8 cellular contexts compared by ENCODE assay signal in the genomic region with DNA sequence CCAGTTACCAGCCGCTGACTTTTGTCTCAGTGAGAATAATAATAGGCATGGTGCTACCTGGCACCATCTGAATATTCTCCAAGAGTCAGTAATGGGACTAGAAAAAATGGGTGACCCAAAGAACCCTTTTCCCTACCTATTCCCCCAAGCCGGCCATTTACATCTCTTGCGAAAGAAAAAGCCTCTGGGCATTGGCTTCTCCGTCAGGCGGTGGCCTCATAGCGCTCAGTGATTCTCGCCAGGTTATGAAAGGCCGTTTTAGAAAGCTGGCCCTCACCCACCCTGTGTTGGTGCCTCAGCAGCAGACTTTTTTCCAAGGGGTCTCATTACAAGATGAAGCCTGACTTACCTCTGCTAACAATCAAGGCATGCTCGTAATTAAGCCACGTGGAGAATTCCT. TPM values are rescaled to one million over a fixed set of nuclear protein-coding genes. Genes with fewer than 3 reads are reported as not detected.
DNase-seq lines count a peak whose midpoint lies in the region; ATAC-seq and TF ChIP-seq lines count a peak whose summit lies in the region.

No MANE protein-coding gene starts in this region.

- H3K4me3 ChIP-seq in epithelial cell of proximal tubule (ENCODE audit: low read depth, low read length) (peak overlapping the region; percentile 59), neuron (ENCODE audit: low read length) (peak overlapping the region; percentile 85)

- no peaks in the 10 kb centered on the region for H3K36me3 ChIP-seq in neuron (ENCODE audit: insufficient read depth, low read length)

- H3K9me3 ChIP-seq in neuron (ENCODE audit: low read length) = no peaks in the 10 kb centered on the region

- H2AFZ ChIP-seq in neuron (ENCODE audit: low read depth, low read length) = peak overlapping the region; percentile 97

- TF ChIP-seq CTCF in epithelial cell of proximal tubule (conservative IDR thresholded peaks at IDR 0.05; ENCODE audit: low read depth, low read length) = no peak

- peak; percentile 3 for DNase-seq in Ammon's horn (ENCODE audit: low spot score)
- DNase-seq in NCI-H82 treated with DMSO at 0.1 percent for 48 hours (lab: John Stamatoyannopoulos, UW; ENCODE audit: unreplicated experiment) = peak; percentile 58
- DNase-seq in epithelial cell of proximal tubule (ENCODE audit: low read depth) = no peak
- DNase-seq in pons (ENCODE audit: low spot score) = no peak
- DNase-seq in left lobe of liver (ENCODE audit: low spot score) = no peak

- H3K27me3 ChIP-seq in neuron (ENCODE audit: insufficient read depth, low read length) = no peaks in the 10 kb centered on the region

- peaks cover 7% of the 10 kb centered on the region for H3K4me1 ChIP-seq in neuron (ENCODE audit: insufficient read depth, low read length)

- no peak for ATAC-seq in GM21576 (IDR thresholded peaks at IDR 0.05; ENCODE audit: unreplicated experiment)
- no peak for ATAC-seq in left lobe of liver
- no peak for ATAC-seq in HG03025 (IDR thresholded peaks at IDR 0.05; ENCODE audit: low FRiP score, unreplicated experiment)

RNA-seq across cellular contexts. Expression of a gene that starts 0.6 kb away (rescaled TPM):
- total RNA-seq in epithelial cell of proximal tubule = 1.4 and 2.3 TPM in 2 replicates
- total RNA-seq in left lobe of liver = 0.25 TPM

Comparison
In these comparisons a context has a peak if more than half of its experiments do, and no peak if none do; other contexts are left out.
1. DNase-seq: peak in Ammon's horn (single experiment) and NCI-H82 treated with DMSO at 0.1 percent for 48 hours (single experiment); none in epithelial cell of proximal tubule (single experiment), pons (single experiment) and left lobe of liver (single experiment).